Comparison of ENCODE assay signal across 10 cellular contexts in the genomic region with DNA sequence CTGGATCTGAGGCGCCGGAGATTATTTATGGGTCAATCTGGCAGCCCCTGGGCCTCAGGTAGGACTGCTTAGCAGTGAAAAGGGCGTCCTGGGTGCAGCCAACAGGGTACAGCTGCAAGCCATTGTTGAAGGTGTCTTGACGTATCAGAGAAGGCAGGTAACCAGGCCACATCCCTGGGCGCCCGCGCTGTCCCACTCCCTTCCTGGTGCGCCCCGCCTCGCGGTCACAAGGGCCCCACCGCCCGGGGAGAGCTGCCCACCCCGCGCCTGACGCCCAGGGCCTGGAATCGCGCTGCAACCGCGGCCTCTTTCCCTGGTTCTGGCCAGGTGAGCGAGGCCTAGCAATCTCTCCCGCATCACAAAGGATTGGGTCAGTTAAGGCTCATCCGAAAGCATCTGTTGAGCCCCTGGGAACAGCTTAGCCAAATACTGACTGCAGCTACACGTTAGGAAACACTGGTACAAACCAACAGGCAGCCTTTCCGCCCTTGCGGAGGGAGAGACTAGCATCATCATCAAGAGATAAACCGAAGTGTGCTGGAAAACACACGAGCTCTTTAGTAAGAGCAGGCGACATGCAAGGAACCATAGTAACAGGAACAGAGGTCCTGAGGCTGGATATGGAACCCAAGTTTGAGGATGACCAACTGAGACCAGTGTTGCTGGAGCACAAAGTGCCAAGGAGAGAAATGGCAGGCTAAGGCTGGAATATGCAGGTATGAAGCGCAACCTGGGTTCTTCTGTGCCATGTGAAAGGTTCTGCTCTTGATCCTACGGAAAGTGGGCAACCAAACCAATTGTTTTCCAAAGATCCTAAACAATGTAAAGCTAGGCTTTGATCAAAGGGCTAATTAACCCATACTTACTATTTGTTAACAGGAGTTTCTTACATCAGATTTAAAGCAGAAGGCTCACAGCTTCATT. TPM values are rescaled to one million over a fixed set of nuclear protein-coding genes. Genes with fewer than 3 reads are reported as not detected.
DNase-seq lines count a peak whose midpoint lies in the region; ATAC-seq, FAIRE-seq and TF ChIP-seq lines count a peak whose summit lies in the region.
"Had no signal": no experiment of that assay in that cellular context is flagged by ENCODE, and none has a peak within 500 bp of the region (broad histone marks: within the 10 kb centered on the region; RNA-seq: fewer than 3 reads in every experiment).

No MANE protein-coding gene starts in this region.

- TF ChIP-seq CTCF in OCI-LY3 (IDR thresholded peaks at IDR 0.05; ENCODE audit: low read depth, low read length) (no peak), endothelial cell of umbilical vein (IDR thresholded peaks at IDR 0.05; ENCODE audit: extremely low read depth in 1 of 2, insufficient read depth in 1 of 2, low read depth in 1 of 2, low read length in 2 of 2) (no peak)

- CTCF ChIA-PET in endothelial cell of umbilical vein (lab: Charles Lee), result interaction anchor here (1.4 kb wide), 1 partner anchor 13 kb away, joined by 3 read pairs; no protein-coding TSS in a partner anchor

- no peak for FAIRE-seq in endothelial cell of umbilical vein (lab: Jason Lieb, UNC)

- H3K9me1 ChIP-seq in endothelial cell of umbilical vein (replicated peaks; ENCODE audit: control insufficient read depth, extremely low read depth, insufficient read depth, low read length), result no peaks in the 10 kb centered on the region

- H3K36me3 Mint-ChIP-seq in stimulated activated effector memory CD8-positive, alpha-beta T cell treated with anti-CD3 and anti-CD28 coated beads, Interleukin-12 subunit alpha, Interleukin-12 subunit beta, amount 100 ng/mL, for 72 hours, result peaks cover 76% of the 10 kb centered on the region

- H3K79me2 ChIP-seq in OCI-LY3 (ENCODE audit: low read length) (peaks cover 62% of the 10 kb centered on the region), endothelial cell of umbilical vein (ENCODE audit: control insufficient read depth, insufficient read depth, low read length) (peaks cover 20% of the 10 kb centered on the region)

- H3K27me3 ChIP-seq in OCI-LY3 (ENCODE audit: low read depth, low read length), result no peaks in the 10 kb centered on the region
- no peaks in the 10 kb centered on the region for H3K27me3 ChIP-seq in endothelial cell of umbilical vein (ENCODE audit: control insufficient read depth in 2 of 2, insufficient read depth in 2 of 2, low read length in 2 of 2)
- H3K27me3 ChIP-seq: foreskin keratinocyte had no signal

- H3K4me2 ChIP-seq in OCI-LY3 (ENCODE audit: low read length) (peak overlapping the region; percentile 59), endothelial cell of umbilical vein (ENCODE audit: insufficient read depth, low read length) (no peak overlapping the region)

- H3K4me3 Mint-ChIP-seq in stimulated activated effector memory CD8-positive, alpha-beta T cell treated with anti-CD3 and anti-CD28 coated beads, Interleukin-12 subunit alpha, Interleukin-12 subunit beta, amount 100 ng/mL, for 72 hours, result no peak overlapping the region

- H3K9me3 ChIP-seq in OCI-LY3 (ENCODE audit: insufficient read depth, low read length) (no peaks in the 10 kb centered on the region), endothelial cell of umbilical vein (replicated peaks; ENCODE audit: control insufficient read depth, insufficient read depth, low read length) (no peaks in the 10 kb centered on the region)

- POLR2A ChIA-PET in endothelial cell of umbilical vein (lab: Charles Lee), result no interaction called here

- peak; percentile 32 for DNase-seq in activated T-cell treated with anti-CD3 and anti-CD28 coated beads for 48 hours (ENCODE audit: low read depth)
- DNase-seq in activated T-cell treated with anti-CD3 and anti-CD28 coated beads for 4 hours, result no peak
- DNase-seq in endothelial cell of umbilical vein (ENCODE audit: low read depth, low spot score), result no peak
- no peak for DNase-seq in stimulated activated effector memory CD8-positive, alpha-beta T cell treated with anti-CD3 and anti-CD28 coated beads, Interleukin-12 subunit alpha, Interleukin-12 subunit beta, amount 100 ng/mL, for 72 hours (ENCODE audit: low spot score in 2 of 2)
- DNase-seq: NCI-H146 had no signal

- H3K27ac ChIP-seq in OCI-LY3 (ENCODE audit: low read length) (peak overlapping the region; percentile 89), endothelial cell of umbilical vein (ENCODE audit: insufficient read depth, low read depth, low read length) (no peak overlapping the region)
- H3K27ac ChIP-seq: foreskin keratinocyte had no signal

- no TSS peak for BruUV-seq in endothelial cell of umbilical vein (replicated peaks; lab: Mats Ljungman, UMichigan)

- H3K9me3 Mint-ChIP-seq in stimulated activated effector memory CD8-positive, alpha-beta T cell treated with anti-CD3 and anti-CD28 coated beads, Interleukin-12 subunit alpha, Interleukin-12 subunit beta, amount 100 ng/mL, for 72 hours, result no peaks in the 10 kb centered on the region

- H3K27ac Mint-ChIP-seq in stimulated activated effector memory CD8-positive, alpha-beta T cell treated with anti-CD3 and anti-CD28 coated beads, Interleukin-12 subunit alpha, Interleukin-12 subunit beta, amount 100 ng/mL, for 72 hours, result peak overlapping the region; percentile 60

- H4K20me1 ChIP-seq in OCI-LY3 (ENCODE audit: insufficient read depth, low read length) (no peaks in the 10 kb centered on the region), endothelial cell of umbilical vein (replicated peaks; ENCODE audit: control insufficient read depth, extremely low read depth, insufficient read depth, low read length) (no peaks in the 10 kb centered on the region)

- H3K9ac ChIP-seq in OCI-LY3 (ENCODE audit: low read length) (no peak overlapping the region; the same call in 1 of the 2 replicates), endothelial cell of umbilical vein (replicated peaks; ENCODE audit: extremely low read depth, insufficient read depth, low read length) (no peak overlapping the region)

- H2AFZ ChIP-seq in OCI-LY3 (ENCODE audit: low read depth, low read length) (no peak overlapping the region), endothelial cell of umbilical vein (ENCODE audit: low read depth, low read length) (no peak overlapping the region)

- no peak overlapping the region for H3K4me3 ChIP-seq in OCI-LY3 (ENCODE audit: low read length)
- H3K4me3 ChIP-seq in endothelial cell of umbilical vein (replicated peaks in 1 of 3; ENCODE audit: insufficient read depth in 1 of 3, low read depth in 1 of 3, low read length in 3 of 3), result no peak overlapping the region

- dilution Hi-C loops in endothelial cell of umbilical vein (cut with MboI; ENCODE audit: extremely low pct_ligation_motif_present, low sequenced_read_pairs), result no loop called here

- no peak for TF ChIP-seq POLR2A in endothelial cell of umbilical vein (IDR thresholded peaks at IDR 0.05; ENCODE audit: low read depth, low read length)

- H3K4me1 ChIP-seq in OCI-LY3 (ENCODE audit: low read length), result peaks cover 46% of the 10 kb centered on the region
- H3K4me1 ChIP-seq in endothelial cell of umbilical vein (ENCODE audit: control insufficient read depth, extremely low read depth, insufficient read depth, low read length), result peaks cover 16% of the 10 kb centered on the region
- H3K4me1 ChIP-seq: foreskin keratinocyte had no signal

- H3K36me3 ChIP-seq in OCI-LY3 (replicated peaks; ENCODE audit: low read depth, low read length), result peaks cover 37% of the 10 kb centered on the region
- H3K36me3 ChIP-seq in endothelial cell of umbilical vein (ENCODE audit: control insufficient read depth in 2 of 2, extremely low read depth in 1 of 2, insufficient read depth in 2 of 2, low read length in 2 of 2), result peaks cover 14 to 23% of the 10 kb centered on the region in 2 experiments

- ATAC-seq in stimulated activated effector memory CD8-positive, alpha-beta T cell treated with anti-CD3 and anti-CD28 coated beads, Interleukin-12 subunit alpha, Interleukin-12 subunit beta, amount 100 ng/mL, for 72 hours, result no peak
- no peak for ATAC-seq in HG03045 (IDR thresholded peaks at IDR 0.05; ENCODE audit: unreplicated experiment)
- no peak for ATAC-seq in HG03571 (IDR thresholded peaks at IDR 0.05; ENCODE audit: unreplicated experiment)
- ATAC-seq in HG02798 (IDR thresholded peaks at IDR 0.05; ENCODE audit: poor library complexity, unreplicated experiment), result no peak
- ATAC-seq: foreskin keratinocyte had no signal

- H3K4me1 Mint-ChIP-seq in stimulated activated effector memory CD8-positive, alpha-beta T cell treated with anti-CD3 and anti-CD28 coated beads, Interleukin-12 subunit alpha, Interleukin-12 subunit beta, amount 100 ng/mL, for 72 hours, result peaks cover 51% of the 10 kb centered on the region

- intact Hi-C loops in endothelial cell of umbilical vein (cut with micrococcal nuclease), result loop anchor here (5.0 kb wide), 1 partner anchor 972 kb away; the partner anchor contains the start of gene ZCCHC9

TF ChIP-seq in endothelial cell of umbilical vein, 7 proteins besides CTCF, POLR2A, EP300 and RAD21:
- TF ChIP-seq POLR2AphosphoS5 (IDR thresholded peaks at IDR 0.05; ENCODE audit: insufficient read depth, low read depth, low read length) (peak; percentile 51), FOS (IDR thresholded peaks at IDR 0.05; ENCODE audit: borderline replicate concordance, insufficient read depth, low read length) (no peak)
TF ChIP-seq in endothelial cell of umbilical vein: peak in this region for 1.

RNA-seq across cellular contexts. Expression of gene RPS23, which starts 3.5 kb away (rescaled TPM):
- 1,940 and 2,037 TPM in 2 replicates for total RNA-seq in endothelial cell of umbilical vein
- polyA plus RNA-seq in endothelial cell of umbilical vein, result 2,281 and 3,265 TPM in 2 replicates
- polyA plus RNA-seq in endothelial cell of umbilical vein (2011; cell fraction: cytosol; rRNA removed), result 7,003 and 8,106 TPM in 2 replicates
- 2,085 and 2,214 TPM in 2 replicates for polyA plus RNA-seq in endothelial cell of umbilical vein (2011; cell fraction: nucleus; rRNA removed)
- 4,587 and 6,166 TPM in 2 replicates for polyA plus RNA-seq in endothelial cell of umbilical vein (2012)
- 784 and 931 TPM in 2 replicates for polyA minus RNA-seq in endothelial cell of umbilical vein
- 851 TPM for polyA minus RNA-seq in endothelial cell of umbilical vein (2011; cell fraction: cytosol; rRNA and poly(A)+ RNA removed)
- 107 and 118 TPM in 2 replicates for polyA minus RNA-seq in endothelial cell of umbilical vein (2011; cell fraction: nucleus; rRNA and poly(A)+ RNA removed)
